ENCODE assay signal across 23 cellular contexts in the genomic region with DNA sequence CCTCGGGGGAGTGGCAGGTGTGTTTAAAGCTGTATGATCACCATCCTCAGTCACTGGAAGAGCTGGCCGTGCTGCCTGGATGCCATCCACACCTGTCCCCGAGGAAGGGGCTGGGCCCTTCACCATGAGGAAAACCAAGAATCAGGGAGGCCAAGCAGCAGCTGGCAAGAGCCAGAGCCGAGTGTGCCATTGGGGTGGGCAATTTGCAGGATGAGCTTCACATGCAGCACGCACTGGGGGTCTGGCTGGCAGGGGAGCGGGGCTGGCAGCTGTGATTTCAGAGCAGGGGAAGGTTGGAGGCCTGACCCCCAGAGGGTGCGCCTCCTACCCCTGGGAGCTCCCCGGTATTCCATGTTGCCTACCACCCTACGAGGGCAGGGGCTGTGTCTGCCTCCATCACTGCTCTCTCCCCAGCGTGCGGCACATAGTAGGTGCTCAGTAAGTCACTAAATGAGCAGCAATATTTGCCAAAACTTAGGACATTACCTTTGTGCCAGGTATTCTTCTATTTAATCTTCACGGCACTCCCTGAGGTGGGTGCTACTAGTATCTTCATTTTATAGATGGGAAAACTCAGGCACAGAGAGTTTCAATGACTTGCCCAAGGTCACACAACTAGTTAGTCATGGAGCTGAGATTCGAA. TPM values are rescaled to one million over a fixed set of nuclear protein-coding genes. Genes with fewer than 3 reads are reported as not detected.
A peak's percentile ranks its signal among the peaks of the same experiment; 100 is the strongest.
DNase-seq lines count a peak whose midpoint lies in the region; ATAC-seq, FAIRE-seq and TF ChIP-seq lines count a peak whose summit lies in the region.
"Had no signal": no experiment of that assay in that cellular context is flagged by ENCODE, and none has a peak within 500 bp of the region (broad histone marks: within the 10 kb centered on the region; RNA-seq: fewer than 3 reads in every experiment).

No MANE protein-coding gene starts in this region.

- ATAC-seq in right lobe of liver (no peak), HepG2 (no peak), WTC11 (no peak), mucosa of descending colon (no peak), HG02884 (IDR thresholded peaks at IDR 0.05; ENCODE audit: unreplicated experiment) (no peak)
- ATAC-seq: GM12878, Panc1 had no signal

- TF ChIP-seq POLR2A in right lobe of liver (IDR thresholded peaks at IDR 0.05), result no peak
- TF ChIP-seq POLR2A in HepG2 (IDR thresholded peaks at IDR 0.05; ENCODE audit: insufficient read depth in 1 of 2, low read depth in 2 of 2, low read length in 2 of 2), result no peak

- H3K36me3 Mint-ChIP-seq in WTC11, result no peaks in the 10 kb centered on the region

- no peaks in the 10 kb centered on the region for H3K27me3 Mint-ChIP-seq in WTC11 (ENCODE audit: low read depth)
- H3K27me3 Mint-ChIP-seq: CD4-positive, alpha-beta T cell had no signal

- H3K9me3 Mint-ChIP-seq in WTC11, result peaks cover 6% of the 10 kb centered on the region
- H3K9me3 Mint-ChIP-seq: CD4-positive, alpha-beta T cell had no signal

- no peaks in the 10 kb centered on the region for H3K4me1 ChIP-seq in right lobe of liver
- peaks cover 19% of the 10 kb centered on the region for H3K4me1 ChIP-seq in HepG2 (ENCODE audit: insufficient read depth, low read length)
- H3K4me1 ChIP-seq in mucosa of descending colon (ENCODE audit: low read depth), result no peaks in the 10 kb centered on the region
- H3K4me1 ChIP-seq in effector memory CD4-positive, alpha-beta T cell (ENCODE audit: control insufficient read depth, insufficient read depth, low read length, poor library complexity, severe bottlenecking), result no peaks in the 10 kb centered on the region

- in situ Hi-C loops in HepG2 (cut with HindIII; ENCODE audit: extremely low pct_ligation_motif_present, low pct_unique_long_range_greater_than_20kb), result no loop called here

- H3K9ac ChIP-seq in HepG2 (ENCODE audit: insufficient read depth, low read depth, low read length), result no peak overlapping the region

- POLR2A ChIA-PET in HepG2 (lab: Yijun Ruan, JAX), result no interaction called here
- POLR2A ChIA-PET in WTC11 (lab: Charles Lee), result no interaction called here

- no peak for TF ChIP-seq EP300 in HepG2 (IDR thresholded peaks at IDR 0.05; ENCODE audit: low read depth in 2 of 2, low read length in 2 of 2)
- TF ChIP-seq EP300 in HepG2 (CRISPR knock-in tag; IDR thresholded peaks at IDR 0.05; ENCODE audit: borderline replicate concordance), result no peak

- H3K36me3 ChIP-seq in right lobe of liver, result no peaks in the 10 kb centered on the region
- H3K36me3 ChIP-seq in HepG2 (replicated peaks in 1 of 2; ENCODE audit: control insufficient read depth in 1 of 2, insufficient read depth in 2 of 2, low read length in 2 of 2), result 0 out of 5 replicates have a peak, but pooled peaks cover 0 to 1% of the 10 kb centered on the region in 2 experiments
- no peaks in the 10 kb centered on the region for H3K36me3 ChIP-seq in mucosa of descending colon (ENCODE audit: low read depth)
- no peaks in the 10 kb centered on the region for H3K36me3 ChIP-seq in effector memory CD4-positive, alpha-beta T cell (ENCODE audit: control insufficient read depth, insufficient read depth, low read length)
- H3K36me3 ChIP-seq: SJCRH30 had no signal

- BruUV-seq in HepG2 (replicated peaks; lab: Mats Ljungman, UMichigan), result no TSS peak

- DNase-seq in right lobe of liver, result peak in 2 of 3 donors; percentile 9 to 40
- no peak for DNase-seq in HepG2 (ENCODE audit: low spot score)
- peak; percentile 5 for DNase-seq in WTC11 (ENCODE audit: low spot score)
- DNase-seq in mucosa of descending colon, result peak in 2 of 3 donors; percentile 11 to 37
- no peak for DNase-seq in effector memory CD4-positive, alpha-beta T cell
- no peak for DNase-seq in kidney glomerular epithelial cell (lab: John Stamatoyannopoulos, UW)
- no peak for DNase-seq in HK-2 (ENCODE audit: unreplicated experiment)
- DNase-seq: CD4-positive, alpha-beta T cell; COR-L47; DMS 273 treated with DMSO at 0.1 percent for 48 hours; DMS79 treated with DMSO at 0.1 percent for 48 hours; KG1; NCI-H1092; NCI-H1436; NCI-H1930; NCI-H226; NCI-H510A treated with DMSO at 0.1 percent for 48 hours; NCI-H748 treated with DMSO at 0.1 percent for 48 hours; SJCRH30 had no signal

- H3K27ac ChIP-seq in right lobe of liver (no peak overlapping the region), HepG2 (ENCODE audit: extremely low read length, insufficient read depth, low read length) (no peak overlapping the region)
- no peak overlapping the region for H3K27ac ChIP-seq in effector memory CD4-positive, alpha-beta T cell (ENCODE audit: insufficient read depth, low read length, poor library complexity, severe bottlenecking)
- H3K27ac ChIP-seq: SJCRH30 had no signal

- TF ChIP-seq CTCF in right lobe of liver (IDR thresholded peaks at IDR 0.05) (no peak), HepG2 (CRISPR knock-in tag; IDR thresholded peaks at IDR 0.05) (no peak), WTC11 (IDR thresholded peaks at IDR 0.05) (no peak), mucosa of descending colon (IDR thresholded peaks at IDR 0.05) (no peak)

- H4K20me1 ChIP-seq in HepG2 (ENCODE audit: insufficient read depth, low read length), result peaks cover 6% of the 10 kb centered on the region; the same call in 1 of the 2 replicates

- H3K27me3 ChIP-seq in right lobe of liver (no peaks in the 10 kb centered on the region), HepG2 (ENCODE audit: control insufficient read depth in 1 of 2, insufficient read depth in 2 of 2, low read length in 2 of 2) (no peaks in the 10 kb centered on the region)
- H3K27me3 ChIP-seq in effector memory CD4-positive, alpha-beta T cell (replicated peaks; ENCODE audit: control insufficient read depth, insufficient read depth, low read length, poor library complexity, severe bottlenecking), result no peaks in the 10 kb centered on the region
- H3K27me3 ChIP-seq: SJCRH30 had no signal

- no peaks in the 10 kb centered on the region for H3K4me1 Mint-ChIP-seq in WTC11

- intact Hi-C loops in right lobe of liver (cut with DNase I), result no loop called here
- intact Hi-C loops in HepG2 (cut with micrococcal nuclease; ENCODE audit: unreplicated experiment), result no loop called here
- intact Hi-C loops in mucosa of descending colon (cut with DNase I, micrococcal nuclease), result no loop called here

- no peak overlapping the region for H2AFZ ChIP-seq in HepG2 (ENCODE audit: low read length)

- no peak overlapping the region for H3K27ac Mint-ChIP-seq in WTC11
- H3K27ac Mint-ChIP-seq: CD4-positive, alpha-beta T cell had no signal

- H3K4me2 ChIP-seq in HepG2 (ENCODE audit: low read depth, low read length), result no peak overlapping the region

- WGBS in right lobe of liver (ENCODE audit: insufficient coverage, low coverage, low lambda C conversion rate, missing lambda C conversion rate), result 93% methylated on average over 10 of the region's 13 CpGs
- 93% methylated on average over 7 of the region's 13 CpGs for WGBS in HepG2 (ENCODE audit: low lambda C conversion rate)

- H3K79me2 ChIP-seq in HepG2 (ENCODE audit: insufficient read depth, low read length), result no peaks in the 10 kb centered on the region

- no peaks in the 10 kb centered on the region for H3K9me3 ChIP-seq in right lobe of liver
- H3K9me3 ChIP-seq in HepG2 (ENCODE audit: low read length), result no peaks in the 10 kb centered on the region
- H3K9me3 ChIP-seq in mucosa of descending colon, result no peaks in the 10 kb centered on the region
- H3K9me3 ChIP-seq in effector memory CD4-positive, alpha-beta T cell (ENCODE audit: control insufficient read depth, low read length), result no peaks in the 10 kb centered on the region
- H3K9me3 ChIP-seq: SJCRH30 had no signal

- FAIRE-seq in HepG2 (lab: Jason Lieb, UNC), result no peak
- FAIRE-seq: GM12878, H1 had no signal

- no peak overlapping the region for H3K4me3 ChIP-seq in right lobe of liver
- H3K4me3 ChIP-seq in HepG2 (replicated peaks in 1 of 3; ENCODE audit: insufficient read depth in 1 of 3, low read depth in 2 of 3, low read length in 3 of 3), result no peak overlapping the region
- no peak overlapping the region for H3K4me3 ChIP-seq in mucosa of descending colon
- H3K4me3 ChIP-seq in effector memory CD4-positive, alpha-beta T cell (ENCODE audit: insufficient read depth, low read depth, low read length, poor library complexity, severe bottlenecking), result no peak overlapping the region
- H3K4me3 ChIP-seq: GM12878, SJCRH30 had no signal

- H3K4me3 Mint-ChIP-seq in WTC11, result no peak overlapping the region
- H3K4me3 Mint-ChIP-seq: CD4-positive, alpha-beta T cell had no signal

- CTCF ChIA-PET in HepG2 (lab: Yijun Ruan, JAX; ENCODE audit: low intra/inter-chr PET ratio, low total read pairs), result no interaction called here
- CTCF ChIA-PET in WTC11 (lab: Charles Lee), result interaction anchor here (0.6 to 3.2 kb wide), 4 partner anchors 9 to 89 kb away, joined by 3 to 32 read pairs (median 3); no protein-coding TSS in a partner anchor

- no peak for TF ChIP-seq RAD21 in HepG2 (CRISPR knock-in tag; IDR thresholded peaks at IDR 0.05)

TF ChIP-seq in HepG2, 621 proteins besides CTCF, POLR2A, EP300 and RAD21 (continues in another document):
- TF ChIP-seq TSC22D2 (CRISPR knock-in tag; IDR thresholded peaks at IDR 0.05; ENCODE audit: borderline replicate concordance), result no peak

RNA-seq across cellular contexts. Expression of gene IQSEC1, which starts 30.3 kb away (rescaled TPM):
- total RNA-seq in right lobe of liver (10 to 100 TPM; 32.1 to 61.3 (median 48.9) TPM), HepG2 (2016; rRNA removed; fragmentation: Illumina TruSeq; extraction: Trizol) (17.4 and 24.2 TPM in 2 replicates), WTC11 (2021) (35.0 to 37.2 TPM (median 36.4 TPM) in 3 replicates), mucosa of descending colon (10 to 100 TPM; 19.8 to 42.2 (median 21.9) TPM)
- 12.3 and 12.9 TPM in 2 replicates for total RNA-seq in HepG2 (2016; cell fraction: cytosol; rRNA removed; fragmentation: Illumina TruSeq; extraction: Trizol; ENCODE audit: low read depth)
- 17.6 and 20.3 TPM in 2 replicates for total RNA-seq in HepG2 (2016; cell fraction: insoluble cytoplasmic fraction; rRNA removed; fragmentation: Illumina TruSeq; extraction: Trizol)
- total RNA-seq in HepG2 (2016; cell fraction: membrane; rRNA removed; fragmentation: Illumina TruSeq; extraction: Trizol), result 25.6 and 28.9 TPM in 2 replicates
- total RNA-seq in HepG2 (2016; cell fraction: nucleus; rRNA removed; fragmentation: Illumina TruSeq; extraction: Trizol), result 26.8 and 29.4 TPM in 2 replicates
- polyA plus RNA-seq in HepG2 (2011; rRNA removed), result 20.2 and 24.5 TPM in 2 replicates
- 11.4 and 12.7 TPM in 2 replicates for polyA plus RNA-seq in HepG2 (2011; cell fraction: cytosol; rRNA removed)
- polyA plus RNA-seq in HepG2 (2011; cell fraction: nucleus; rRNA removed), result 77.1 and 100 TPM in 2 replicates
- polyA plus RNA-seq in HepG2 (2012), result 40.4 and 47.7 TPM in 2 replicates
- polyA plus RNA-seq in HepG2 (2016; cell fraction: cytosol; fragmentation: Illumina TruSeq; extraction: Trizol; ENCODE audit: low read depth), result 3.1 and 3.4 TPM in 2 replicates
- polyA plus RNA-seq in HepG2 (2016; cell fraction: insoluble cytoplasmic fraction; fragmentation: Illumina TruSeq; extraction: Trizol; ENCODE audit: low read depth), result 23.2 and 33.8 TPM in 2 replicates
- polyA plus RNA-seq in HepG2 (2016; cell fraction: membrane; fragmentation: Illumina TruSeq; extraction: Trizol; ENCODE audit: low read depth), result 13.5 and 17.5 TPM in 2 replicates
- 57.5 and 60.4 TPM in 2 replicates for polyA plus RNA-seq in HepG2 (2016; cell fraction: nucleus; fragmentation: Illumina TruSeq; extraction: Trizol; ENCODE audit: insufficient read depth, low read depth)
- 6.5 and 33.0 TPM in 2 replicates for polyA minus RNA-seq in HepG2 (2011; rRNA and poly(A)+ RNA removed; ENCODE audit: low replicate concordance)
- polyA minus RNA-seq in HepG2 (2011; cell fraction: cytosol; rRNA and poly(A)+ RNA removed), result 25.6 and 30.7 TPM in 2 replicates
- 49.3 and 52.3 TPM in 2 replicates for polyA minus RNA-seq in HepG2 (2011; cell fraction: nucleus; rRNA and poly(A)+ RNA removed)

Comparison
In these comparisons a context has a peak if more than half of its experiments do, and no peak if none do; other contexts are left out.
1. DNase-seq: peak in right lobe of liver (2 of 3), WTC11 (single experiment) and mucosa of descending colon (2 of 3); none in HepG2 (single experiment), effector memory CD4-positive, alpha-beta T cell (0 of 3), kidney glomerular epithelial cell (single experiment) and HK-2 (single experiment).